ENCODE assay signal across 1 cellular context in the genomic region with DNA sequence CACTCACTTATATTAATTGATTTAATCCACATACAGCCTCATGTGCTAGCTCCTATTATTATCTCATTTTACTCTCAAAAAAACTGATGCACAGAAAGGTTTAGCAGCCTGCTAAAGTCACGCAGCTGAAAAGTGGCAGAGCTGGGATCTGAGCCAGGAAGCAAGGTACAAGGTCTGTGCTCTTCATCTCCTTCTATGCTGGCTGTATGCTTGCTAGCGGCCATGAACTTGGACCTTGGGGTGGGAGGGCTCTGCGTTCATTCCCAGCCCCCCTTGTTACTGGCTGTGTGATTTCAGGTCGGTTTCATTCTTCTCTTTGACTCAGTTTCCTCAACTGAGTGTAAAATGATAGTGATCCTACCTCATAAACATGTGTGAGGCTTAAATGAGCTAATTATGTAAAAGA.
TF ChIP-seq lines count a peak whose summit lies in the region.

No MANE protein-coding gene starts in this region.

TF ChIP-seq in liver, 16 proteins besides CTCF, POLR2A, EP300 and RAD21 (continued from another document):
- TF ChIP-seq SP1 (IDR thresholded peaks at IDR 0.05), result peak; percentile 62
- TF ChIP-seq, protein P1, sequence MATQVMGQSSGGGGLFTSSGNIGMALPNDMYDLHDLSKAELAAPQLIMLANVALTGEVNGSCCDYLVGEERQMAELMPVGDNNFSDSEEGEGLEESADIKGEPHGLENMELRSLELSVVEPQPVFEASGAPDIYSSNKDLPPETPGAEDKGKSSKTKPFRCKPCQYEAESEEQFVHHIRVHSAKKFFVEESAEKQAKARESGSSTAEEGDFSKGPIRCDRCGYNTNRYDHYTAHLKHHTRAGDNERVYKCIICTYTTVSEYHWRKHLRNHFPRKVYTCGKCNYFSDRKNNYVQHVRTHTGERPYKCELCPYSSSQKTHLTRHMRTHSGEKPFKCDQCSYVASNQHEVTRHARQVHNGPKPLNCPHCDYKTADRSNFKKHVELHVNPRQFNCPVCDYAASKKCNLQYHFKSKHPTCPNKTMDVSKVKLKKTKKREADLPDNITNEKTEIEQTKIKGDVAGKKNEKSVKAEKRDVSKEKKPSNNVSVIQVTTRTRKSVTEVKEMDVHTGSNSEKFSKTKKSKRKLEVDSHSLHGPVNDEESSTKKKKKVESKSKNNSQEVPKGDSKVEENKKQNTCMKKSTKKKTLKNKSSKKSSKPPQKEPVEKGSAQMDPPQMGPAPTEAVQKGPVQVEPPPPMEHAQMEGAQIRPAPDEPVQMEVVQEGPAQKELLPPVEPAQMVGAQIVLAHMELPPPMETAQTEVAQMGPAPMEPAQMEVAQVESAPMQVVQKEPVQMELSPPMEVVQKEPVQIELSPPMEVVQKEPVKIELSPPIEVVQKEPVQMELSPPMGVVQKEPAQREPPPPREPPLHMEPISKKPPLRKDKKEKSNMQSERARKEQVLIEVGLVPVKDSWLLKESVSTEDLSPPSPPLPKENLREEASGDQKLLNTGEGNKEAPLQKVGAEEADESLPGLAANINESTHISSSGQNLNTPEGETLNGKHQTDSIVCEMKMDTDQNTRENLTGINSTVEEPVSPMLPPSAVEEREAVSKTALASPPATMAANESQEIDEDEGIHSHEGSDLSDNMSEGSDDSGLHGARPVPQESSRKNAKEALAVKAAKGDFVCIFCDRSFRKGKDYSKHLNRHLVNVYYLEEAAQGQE (IDR thresholded peaks at IDR 0.05), result peak; percentile 27
- TF ChIP-seq TAF1 (conservative IDR thresholded peaks at IDR 0.05), result no peak
- TF ChIP-seq HNF4G (IDR thresholded peaks at IDR 0.05), result peak; percentile 75
- TF ChIP-seq, protein P2, sequence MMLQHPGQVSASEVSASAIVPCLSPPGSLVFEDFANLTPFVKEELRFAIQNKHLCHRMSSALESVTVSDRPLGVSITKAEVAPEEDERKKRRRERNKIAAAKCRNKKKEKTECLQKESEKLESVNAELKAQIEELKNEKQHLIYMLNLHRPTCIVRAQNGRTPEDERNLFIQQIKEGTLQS (IDR thresholded peaks at IDR 0.05), result no peak
